15 cellular contexts compared by ENCODE assay signal in the genomic region with DNA sequence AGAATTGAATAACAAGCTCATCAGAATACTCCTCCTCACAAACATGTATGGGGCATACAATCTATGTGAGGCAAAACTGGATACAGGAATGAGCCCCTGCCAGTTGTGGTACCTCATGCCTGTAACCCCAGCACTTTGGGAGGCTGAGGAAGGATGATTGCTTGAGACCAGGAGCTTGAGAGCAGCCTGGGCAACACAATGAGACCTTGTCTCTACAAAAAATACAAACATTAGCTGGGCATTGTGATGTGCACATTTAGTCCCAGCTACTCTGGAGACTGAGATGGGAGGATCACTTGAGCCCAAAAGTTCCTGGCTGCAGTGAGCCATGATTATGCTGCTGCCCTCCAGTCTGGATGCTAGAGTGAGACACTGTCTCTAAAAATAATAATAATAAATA.
A peak's percentile ranks its signal among the peaks of the same experiment; 100 is the strongest.
DNase-seq lines count a peak whose midpoint lies in the region; ATAC-seq lines count a peak whose summit lies in the region.
"Had no signal": no experiment of that assay in that cellular context is flagged by ENCODE, and none has a peak within 500 bp of the region (broad histone marks: within the 10 kb centered on the region; RNA-seq: fewer than 3 reads in every experiment).

No MANE protein-coding gene starts in this region.

- H3K27ac ChIP-seq in cingulate gyrus (ENCODE audit: low read depth, low read length) (peak overlapping the region; percentile 70), substantia nigra (ENCODE audit: low read depth, low read length, poor library complexity, severe bottlenecking) (peak overlapping the region; percentile 63)
- H3K27ac ChIP-seq: C4-2B, HL-60 had no signal

- ATAC-seq in GM18909 (IDR thresholded peaks at IDR 0.05; ENCODE audit: poor library complexity, unreplicated experiment) (no peak), HG03108 (IDR thresholded peaks at IDR 0.05; ENCODE audit: unreplicated experiment) (no peak)
- ATAC-seq: HCT116 had no signal

- DNase-seq in medulla oblongata (ENCODE audit: extremely low spot score) (peak; percentile 40), substantia nigra (lab: John Stamatoyannopoulos, UW) (peak in 15 of 49 donors; percentile 0 to 37 (median 8)), OCI-M1 (lab: John Stamatoyannopoulos, UW) (no peak)
- no peak for DNase-seq in activated CD4-positive, alpha-beta T cell treated with anti-CD3 and anti-CD28 coated beads for 1 hour
- DNase-seq: ACHN; Caco-2; CD4-positive, alpha-beta T cell; GOT3; H7 had no signal
